Comparison of ENCODE assay signal across 1 cellular context in genomic region chr20:50321797-50322480, GRCh38.
A peak's percentile ranks its signal among the peaks of the same experiment; 100 is the strongest.
TF ChIP-seq lines count a peak whose summit lies in the region.

No MANE protein-coding gene starts in this region.

TF ChIP-seq in HepG2, 621 proteins besides CTCF, POLR2A, EP300 and RAD21 (continued from another document):
- TF ChIP-seq ZNF710 (CRISPR knock-in tag; IDR thresholded peaks at IDR 0.05; ENCODE audit: borderline replicate concordance) (peak; percentile 38; the same call in 1 of the 2 replicates), HOXA3 (CRISPR knock-in tag; IDR thresholded peaks at IDR 0.05) (peak; percentile 29; the same call in 1 of the 2 replicates), ATAD3A (CRISPR knock-in tag; IDR thresholded peaks at IDR 0.05) (no peak), ZBTB7B (CRISPR knock-in tag; IDR thresholded peaks at IDR 0.05) (0 out of 2 replicates have a peak, but pooled peaks have one; percentile 54), HNF1B (CRISPR knock-in tag; IDR thresholded peaks at IDR 0.05) (peak; percentile 61; the same call in 1 of the 2 replicates), FOXJ3 (CRISPR knock-in tag; IDR thresholded peaks at IDR 0.05; ENCODE audit: borderline replicate concordance) (0 out of 2 replicates have a peak, but pooled peaks have one; percentile 5)
